In the genomic region with DNA sequence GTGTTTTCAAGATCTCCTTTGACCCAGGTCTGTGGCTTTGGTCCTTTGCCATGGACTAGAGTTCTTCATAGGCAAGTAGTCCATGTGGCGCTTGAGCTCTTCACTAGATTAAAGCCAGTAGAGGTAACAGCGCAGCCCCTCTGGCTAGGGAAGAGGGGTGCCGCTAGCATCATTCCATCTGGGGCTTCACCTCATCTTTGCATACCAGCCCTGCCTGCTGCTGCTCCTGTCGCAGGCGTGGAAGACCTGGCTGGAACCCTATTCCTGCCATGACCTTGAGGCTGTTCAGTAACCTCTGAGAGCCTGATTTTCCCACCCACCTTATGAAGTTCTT, we compare ENCODE assay signal across 12 cellular contexts.
DNase-seq lines count a peak whose midpoint lies in the region; ATAC-seq and TF ChIP-seq lines count a peak whose summit lies in the region.
"Had no signal": no experiment of that assay in that cellular context is flagged by ENCODE, and none has a peak within 500 bp of the region (broad histone marks: within the 10 kb centered on the region; RNA-seq: fewer than 3 reads in every experiment).

No MANE protein-coding gene starts in this region.

- peak overlapping the region; percentile 57 to 93 (median 84) for H3K4me3 Mint-ChIP-seq in CD4-positive, CD25-positive, alpha-beta regulatory T cell
- H3K4me3 Mint-ChIP-seq in natural killer cell treated with Interleukin-12 subunit alpha and Interleukin-12 subunit beta and Interleukin-15 and Interleukin-18, amount 100 ng/mL, for 72 hours = peak overlapping the region; percentile 86
- no peak overlapping the region for H3K4me3 Mint-ChIP-seq in Calu3 (ENCODE audit: low read depth, unreplicated experiment)

- H3K27me3 Mint-ChIP-seq in CD4-positive, CD25-positive, alpha-beta regulatory T cell = no peaks in the 10 kb centered on the region
- peaks cover 6 to 21% of the 10 kb centered on the region in 2 donors for H3K27me3 Mint-ChIP-seq in natural killer cell treated with Interleukin-12 subunit alpha and Interleukin-12 subunit beta and Interleukin-15 and Interleukin-18, amount 100 ng/mL, for 72 hours
- H3K27me3 Mint-ChIP-seq in Calu3 (ENCODE audit: unreplicated experiment) = no peaks in the 10 kb centered on the region

- H3K36me3 ChIP-seq in CD4-positive, CD25-positive, alpha-beta regulatory T cell (ENCODE audit: control insufficient read depth, insufficient read depth, low read length) = no peaks in the 10 kb centered on the region
- no peaks in the 10 kb centered on the region for H3K36me3 ChIP-seq in IMR-90 (ENCODE audit: control insufficient read depth, insufficient read depth, low read length)

- peaks cover 8% of the 10 kb centered on the region for H3K36me3 Mint-ChIP-seq in CD4-positive, CD25-positive, alpha-beta regulatory T cell
- peaks cover 15% of the 10 kb centered on the region for H3K36me3 Mint-ChIP-seq in natural killer cell treated with Interleukin-12 subunit alpha and Interleukin-12 subunit beta and Interleukin-15 and Interleukin-18, amount 100 ng/mL, for 72 hours
- peaks cover 6% of the 10 kb centered on the region for H3K36me3 Mint-ChIP-seq in Calu3 (ENCODE audit: insufficient read depth, unreplicated experiment)

- dilution Hi-C loops in IMR-90 (cut with HindIII; ENCODE audit: low sequenced_read_pairs, unreplicated experiment) = no loop called here

- no peak overlapping the region for H3K18ac ChIP-seq in IMR-90 (ENCODE audit: low read depth, low read length)

- CTCF ChIA-PET in IMR-90 (lab: Yijun Ruan, JAX) = interaction anchor here (0.6 kb wide), 1 partner anchor 11 kb away, joined by 3 read pairs; no protein-coding TSS in a partner anchor
- CTCF ChIA-PET in Calu3 (lab: Charles Lee) = no interaction called here

- H3K27ac ChIP-seq in CD4-positive, CD25-positive, alpha-beta regulatory T cell (ENCODE audit: insufficient read depth, low read length, poor library complexity, severe bottlenecking) = peak overlapping the region; percentile 73
- H3K27ac ChIP-seq in IMR-90 (ENCODE audit: insufficient read depth, low read length) = no peak overlapping the region
- H3K27ac ChIP-seq in angular gyrus (ENCODE audit: low read depth, low read length) = peak overlapping the region; percentile 60

- no peak overlapping the region for H3K4me2 ChIP-seq in IMR-90 (ENCODE audit: low read depth, low read length)

- H3K14ac ChIP-seq in IMR-90 (replicated peaks; ENCODE audit: low read depth, low read length) = peak overlapping the region; percentile 27; the same call in 1 of the 2 replicates

- BruUV-seq in IMR-90 (replicated peaks; lab: Mats Ljungman, UMichigan) (no TSS peak), Calu3 (replicated peaks; lab: Mats Ljungman, UMichigan) (no TSS peak)

- peak overlapping the region; percentile 92 to 98 (median 93) for H3K27ac Mint-ChIP-seq in CD4-positive, CD25-positive, alpha-beta regulatory T cell
- peak overlapping the region; percentile 97 for H3K27ac Mint-ChIP-seq in natural killer cell treated with Interleukin-12 subunit alpha and Interleukin-12 subunit beta and Interleukin-15 and Interleukin-18, amount 100 ng/mL, for 72 hours
- H3K27ac Mint-ChIP-seq in Calu3 (ENCODE audit: unreplicated experiment) = no peak overlapping the region

- no peak overlapping the region for H2BK20ac ChIP-seq in IMR-90 (ENCODE audit: low read depth, low read length)

- intact Hi-C loops in IMR-90 (cut with micrococcal nuclease) (no loop called here), Calu3 (cut with micrococcal nuclease; ENCODE audit: unreplicated experiment) (no loop called here)

- no peaks in the 10 kb centered on the region for H3K9me3 ChIP-seq in CD4-positive, CD25-positive, alpha-beta regulatory T cell (ENCODE audit: control insufficient read depth in 2 of 2, low read length in 2 of 2)
- no peaks in the 10 kb centered on the region for H3K9me3 ChIP-seq in IMR-90 (ENCODE audit: control insufficient read depth, insufficient read depth, low read length)

- no peaks in the 10 kb centered on the region for H3K27me3 ChIP-seq in CD4-positive, CD25-positive, alpha-beta regulatory T cell (ENCODE audit: control insufficient read depth, insufficient read depth, low read length)
- no peaks in the 10 kb centered on the region for H3K27me3 ChIP-seq in IMR-90 (ENCODE audit: control insufficient read depth, insufficient read depth, low read length)

- peak overlapping the region; percentile 63 for H3K4ac ChIP-seq in IMR-90 (ENCODE audit: low read depth, low read length)

- H4K91ac ChIP-seq in IMR-90 (ENCODE audit: insufficient read depth, low read depth, low read length) = no peak overlapping the region; the same call in 1 of the 2 replicates

- TF ChIP-seq CTCF in IMR-90 (conservative IDR thresholded peaks at IDR 0.05; ENCODE audit: low read depth, low read length) (no peak), Calu3 (IDR thresholded peaks at IDR 0.05; ENCODE audit: unreplicated experiment) (no peak)

- no peak overlapping the region for H3K23ac ChIP-seq in IMR-90 (ENCODE audit: low read depth, low read length)

- DNase-seq in CD4-positive, CD25-positive, alpha-beta regulatory T cell = no peak
- DNase-seq in IMR-90 = no peak
- DNase-seq in natural killer cell treated with Interleukin-12 subunit alpha and Interleukin-12 subunit beta and Interleukin-15 and Interleukin-18, amount 100 ng/mL, for 72 hours (ENCODE audit: low spot score) = no peak
- no peak for DNase-seq in Calu3
- no peak for DNase-seq in OCI-M2 (lab: John Stamatoyannopoulos, UW; ENCODE audit: unreplicated experiment)
- no peak for DNase-seq in HK-2 (ENCODE audit: unreplicated experiment)
- DNase-seq: mesendoderm, NCI-H146, NCI-H748 treated with DMSO at 0.1 percent for 48 hours, SHP77 had no signal

- ATAC-seq in CD4-positive, CD25-positive, alpha-beta regulatory T cell (ENCODE audit: low read depth in 2 of 2) = no peak
- ATAC-seq in IMR-90 (ENCODE audit: low read depth) (no peak), GM18870 (IDR thresholded peaks at IDR 0.05; ENCODE audit: unreplicated experiment) (no peak)
- ATAC-seq in natural killer cell treated with Interleukin-12 subunit alpha and Interleukin-12 subunit beta and Interleukin-15 and Interleukin-18, amount 100 ng/mL, for 72 hours = no peak

- no peak overlapping the region for H2BK5ac ChIP-seq in IMR-90 (ENCODE audit: low read depth, low read length, poor library complexity, severe bottlenecking)

- no peak for TF ChIP-seq POLR2A in IMR-90 (IDR thresholded peaks at IDR 0.05; ENCODE audit: low read depth, low read length)

- no peak overlapping the region for H4K5ac ChIP-seq in IMR-90 (ENCODE audit: low read depth, low read length)

- POLR2A ChIA-PET in IMR-90 (lab: Charles Lee; ENCODE audit: unreplicated experiment) = no interaction called here

- 100% methylated on average over 1 of the region's 5 CpGs; no CpG with 5 or more reads in 1 of the 2 experiments for WGBS in IMR-90 (ENCODE audit: extremely low coverage in 2 of 2, insufficient read length in 1 of 2), 2 experiments

- no peak overlapping the region for H2AK9ac ChIP-seq in IMR-90 (replicated peaks; ENCODE audit: low read depth, low read length, poor library complexity)

- peaks cover 0 to 4% of the 10 kb centered on the region in 2 experiments; a peak in 1 of 4 replicates for H3K79me1 ChIP-seq in IMR-90 (ENCODE audit: low read depth in 1 of 2, low read length in 2 of 2)

- H3K4me1 Mint-ChIP-seq in CD4-positive, CD25-positive, alpha-beta regulatory T cell = peaks cover 28 to 87% (median 52%) of the 10 kb centered on the region in 4 donors
- peaks cover 61 to 62% of the 10 kb centered on the region in 2 donors for H3K4me1 Mint-ChIP-seq in natural killer cell treated with Interleukin-12 subunit alpha and Interleukin-12 subunit beta and Interleukin-15 and Interleukin-18, amount 100 ng/mL, for 72 hours (ENCODE audit: low read depth in 2 of 2)
- H3K4me1 Mint-ChIP-seq in Calu3 (ENCODE audit: low read depth, unreplicated experiment) = no peaks in the 10 kb centered on the region

- peaks cover 0 to 2% (median 0%) of the 10 kb centered on the region in 7 donors for H3K9me3 Mint-ChIP-seq in CD4-positive, CD25-positive, alpha-beta regulatory T cell
- no peaks in the 10 kb centered on the region for H3K9me3 Mint-ChIP-seq in natural killer cell treated with Interleukin-12 subunit alpha and Interleukin-12 subunit beta and Interleukin-15 and Interleukin-18, amount 100 ng/mL, for 72 hours
- H3K9me3 Mint-ChIP-seq in Calu3 (ENCODE audit: low read depth, unreplicated experiment) = no peaks in the 10 kb centered on the region

- peaks cover 67% of the 10 kb centered on the region for H3K4me1 ChIP-seq in CD4-positive, CD25-positive, alpha-beta regulatory T cell (ENCODE audit: control insufficient read depth, insufficient read depth, low read length, poor library complexity, severe bottlenecking)
- H3K4me1 ChIP-seq in IMR-90 (ENCODE audit: control insufficient read depth, insufficient read depth, low read length) = peaks cover 9% of the 10 kb centered on the region

- no peak overlapping the region for H3K9ac ChIP-seq in IMR-90 (ENCODE audit: low read depth, low read length)

- no peak overlapping the region for H2AFZ ChIP-seq in IMR-90 (replicated peaks; ENCODE audit: low read length, poor library complexity)

- no peaks in the 10 kb centered on the region for H4K20me1 ChIP-seq in IMR-90 (ENCODE audit: insufficient read depth, low read length)

- no peak overlapping the region for H2AK5ac ChIP-seq in IMR-90 (ENCODE audit: low read depth, low read length)

- peak overlapping the region; percentile 49 for H3K4me3 ChIP-seq in CD4-positive, CD25-positive, alpha-beta regulatory T cell (ENCODE audit: low read depth, low read length)
- H3K4me3 ChIP-seq in IMR-90 (ENCODE audit: insufficient read depth, low read depth, low read length) = no peak overlapping the region

- no peak overlapping the region for H2BK120ac ChIP-seq in IMR-90 (ENCODE audit: low read depth, low read length)

- no peak for TF ChIP-seq RAD21 in IMR-90 (IDR thresholded peaks at IDR 0.05; ENCODE audit: low read length)

- peak overlapping the region; percentile 19; the same call in 1 of the 3 replicates for H2BK15ac ChIP-seq in IMR-90 (ENCODE audit: low read depth, low read length)

- no peak overlapping the region for H3K56ac ChIP-seq in IMR-90 (ENCODE audit: extremely low read depth, insufficient read depth, low read length)

- peak overlapping the region in 1 of 2 experiments; percentile 6; a peak in 2 of 4 replicates for H4K8ac ChIP-seq in IMR-90 (ENCODE audit: low read depth in 2 of 2, low read length in 2 of 2)

- H3K9me1 ChIP-seq in IMR-90 (ENCODE audit: insufficient read depth, low read length) = peaks cover 7% of the 10 kb centered on the region; the same call in 1 of the 2 replicates

- in situ Hi-C loops in IMR-90 (cut with MboI; ENCODE audit: low sequenced_read_pairs) = no loop called here

TF ChIP-seq in IMR-90, 13 proteins besides CTCF, POLR2A, EP300 and RAD21 (continues in another document):
- TF ChIP-seq SMC3 (IDR thresholded peaks at IDR 0.05; ENCODE audit: low read depth, low read length) = no peak
- no peak for TF ChIP-seq RCOR1 (IDR thresholded peaks at IDR 0.05; ENCODE audit: insufficient replicate concordance, low read length)
- TF ChIP-seq MAZ (IDR thresholded peaks at IDR 0.05; ENCODE audit: borderline replicate concordance, low read depth, low read length) = no peak
